In genomic region chr7:101739757-101740398, GRCh38 we compare ENCODE assay signal across 15 cellular contexts.
DNase-seq lines count a peak whose midpoint lies in the region; ATAC-seq, FAIRE-seq and TF ChIP-seq lines count a peak whose summit lies in the region.
"Had no signal": no experiment of that assay in that cellular context is flagged by ENCODE, and none has a peak within 500 bp of the region (broad histone marks: within the 10 kb centered on the region; RNA-seq: fewer than 3 reads in every experiment).

No MANE protein-coding gene starts in this region.

- no peak overlapping the region for H3K4me3 Mint-ChIP-seq in activated CD8-positive, alpha-beta T cell treated with anti-CD3 and anti-CD28 coated beads, Interleukin-2, amount 10 ng/mL, durations not matched to agents 7 days and 5 days
- H3K4me3 Mint-ChIP-seq in activated CD8-positive, alpha-beta T cell treated with anti-CD3 and anti-CD28 coated beads for 36 hours: no peak overlapping the region
- H3K4me3 Mint-ChIP-seq: activated naive CD4-positive, alpha-beta T cell treated with anti-CD3 and anti-CD28 coated beads for 36 hours; mesothelial cell of epicardium had no signal

- peak; percentile 31 for DNase-seq in activated CD8-positive, alpha-beta T cell treated with anti-CD3 and anti-CD28 coated beads, Interleukin-2, amount 10 ng/mL, durations not matched to agents 7 days and 5 days
- DNase-seq in activated CD8-positive, alpha-beta T cell treated with anti-CD3 and anti-CD28 coated beads for 36 hours: no peak
- DNase-seq in NCI-H69 (lab: John Stamatoyannopoulos, UW) (peak; percentile 87), H1 (ENCODE audit: low read depth in 1 of 2, low spot score in 2 of 2) (no peak), Kasumi-1 (lab: John Stamatoyannopoulos, UW) (no peak)
- DNase-seq: activated naive CD4-positive, alpha-beta T cell treated with anti-CD3 and anti-CD28 coated beads for 36 hours; EL; erythroblast; NCI-H2171; stimulated activated CD4-positive, alpha-beta T cell treated with anti-CD3 and anti-CD28 coated beads, Interleukin-1b, Interleukin-23, amount 100 ng/mL, for 48 hours had no signal

- 0 out of 2 replicates have a peak overlapping the region, but pooled peaks have one; percentile 96 for H2BK12ac ChIP-seq in H1 (ENCODE audit: low read depth, low read length)

- no peak overlapping the region for H4K91ac ChIP-seq in H1 (replicated peaks; ENCODE audit: insufficient read length, low read length)

- TF ChIP-seq EP300 in H1 (IDR thresholded peaks at IDR 0.05; ENCODE audit: borderline replicate concordance in 1 of 2, low read depth in 2 of 2, low read length in 2 of 2): no peak

- TF ChIP-seq CTCF in activated CD8-positive, alpha-beta T cell treated with anti-CD3 and anti-CD28 coated beads for 36 hours (IDR thresholded peaks at IDR 0.05): no peak
- no peak for TF ChIP-seq CTCF in H1 (IDR thresholded peaks at IDR 0.05; ENCODE audit: control extremely low read depth in 1 of 3, insufficient read depth in 1 of 3, low read depth in 1 of 3, low read length in 3 of 3)

- CTCF ChIA-PET in activated CD8-positive, alpha-beta T cell treated with anti-CD3 and anti-CD28 coated beads, Interleukin-2, amount 10 ng/mL, durations not matched to agents 7 days and 5 days (lab: Charles Lee): interaction anchor here (0.9 to 2.3 kb wide), 2 partner anchors 10 to 75 kb away, joined by 4 to 12 read pairs; no protein-coding TSS in a partner anchor
- CTCF ChIA-PET in activated CD8-positive, alpha-beta T cell treated with anti-CD3 and anti-CD28 coated beads for 36 hours (lab: Charles Lee): interaction anchor here (1.5 kb wide), 1 partner anchor 65 kb away, joined by 3 read pairs; no protein-coding TSS in a partner anchor
- CTCF ChIA-PET in H1 (lab: Charles Lee; ENCODE audit: partially characterized antibody): interaction anchor here (0.9 to 1.6 kb wide), 5 partner anchors 9 to 142 kb away, joined by 3 to 6 read pairs (median 3); no protein-coding TSS in a partner anchor

- H3K18ac ChIP-seq in H1 (ENCODE audit: extremely low read depth, low read length): peak overlapping the region; percentile 13

- FAIRE-seq in H1 (lab: Jason Lieb, UNC): no peak

- H3K36me3 ChIP-seq in H1 (ENCODE audit: control insufficient read depth in 2 of 4, insufficient read depth in 4 of 4, low read length in 3 of 4): no peaks in the 10 kb centered on the region
- H3K36me3 ChIP-seq in thymus (ENCODE audit: control insufficient read depth, insufficient read depth): no peaks in the 10 kb centered on the region

- intact Hi-C loops in activated CD8-positive, alpha-beta T cell treated with anti-CD3 and anti-CD28 coated beads for 36 hours (cut with micrococcal nuclease): loop anchor here (5.0 kb wide), 1 partner anchor 72 kb away; no protein-coding TSS in a partner anchor

- no peak overlapping the region for H2AFZ ChIP-seq in H1 (ENCODE audit: low read length)

- no peak overlapping the region for H2AK5ac ChIP-seq in H1 (ENCODE audit: low read depth, low read length)

- no peak overlapping the region for H3K4me2 ChIP-seq in H1 (ENCODE audit: insufficient read depth in 1 of 2, low read depth in 2 of 2, low read length in 2 of 2)

- H2BK120ac ChIP-seq in H1 (replicated peaks; ENCODE audit: low read depth, low read length): no peak overlapping the region

- POLR2A ChIA-PET in activated CD8-positive, alpha-beta T cell treated with anti-CD3 and anti-CD28 coated beads, Interleukin-2, amount 10 ng/mL, durations not matched to agents 7 days and 5 days (lab: Charles Lee): interaction anchor here (0.7 to 1.6 kb wide), 3 partner anchors 9 to 20 kb away, joined by 3 to 4 read pairs (median 4); no protein-coding TSS in a partner anchor
- POLR2A ChIA-PET in activated CD8-positive, alpha-beta T cell treated with anti-CD3 and anti-CD28 coated beads for 36 hours (lab: Charles Lee): no interaction called here
- POLR2A ChIA-PET in H1 (lab: Charles Lee; ENCODE audit: partially characterized antibody): interaction anchor here (0.7 kb wide), 1 partner anchor 78 kb away, joined by 3 read pairs; no protein-coding TSS in a partner anchor

- H3K27me3 ChIP-seq in H1 (replicated peaks in 1 of 4; ENCODE audit: control insufficient read depth in 3 of 4, extremely low read depth in 1 of 4, insufficient read depth in 3 of 4, low read length in 3 of 4) (no peaks in the 10 kb centered on the region), thymus (ENCODE audit: control insufficient read depth, insufficient read depth) (no peaks in the 10 kb centered on the region)

- no peaks in the 10 kb centered on the region for H3K79me1 ChIP-seq in H1 (ENCODE audit: low read depth, low read length)

- H2BK20ac ChIP-seq in H1 (ENCODE audit: low read length): 0 out of 2 replicates have a peak overlapping the region, but pooled peaks have one; percentile 72

- no peak overlapping the region for H3K27ac ChIP-seq in H1 (ENCODE audit: low read depth, low read length)
- H3K27ac ChIP-seq in thymus (ENCODE audit: low read depth): peak overlapping the region; percentile 65

- H3K4me1 ChIP-seq in H1 (replicated peaks in 1 of 4; ENCODE audit: control insufficient read depth in 3 of 4, insufficient read depth in 4 of 4, low read length in 3 of 4) (peaks cover 0 to 13% (median 9%) of the 10 kb centered on the region in 4 experiments; a peak in 6 of 7 replicates), thymus (ENCODE audit: control insufficient read depth, insufficient read depth, low read length) (peaks cover 38% of the 10 kb centered on the region)

- H3K36me3 Mint-ChIP-seq in activated CD8-positive, alpha-beta T cell treated with anti-CD3 and anti-CD28 coated beads, Interleukin-2, amount 10 ng/mL, durations not matched to agents 7 days and 5 days (ENCODE audit: low read depth): peaks cover 2% of the 10 kb centered on the region
- H3K36me3 Mint-ChIP-seq in activated CD8-positive, alpha-beta T cell treated with anti-CD3 and anti-CD28 coated beads for 36 hours (ENCODE audit: low read depth): no peaks in the 10 kb centered on the region
- H3K36me3 Mint-ChIP-seq: mesothelial cell of epicardium had no signal

- H3K23me2 ChIP-seq in H1 (ENCODE audit: low read depth, low read length): peaks cover 3% of the 10 kb centered on the region; the same call in 1 of the 2 replicates

- H3K9ac ChIP-seq in H1 (replicated peaks in 1 of 4; ENCODE audit: extremely low read depth in 1 of 4, low read depth in 3 of 4, low read length in 3 of 4): no peak overlapping the region

- no peak for TF ChIP-seq RAD21 in H1 (IDR thresholded peaks at IDR 0.05 in 1 of 2, conservative IDR thresholded peaks at IDR 0.05 in 1 of 2; ENCODE audit: low read depth in 2 of 2, low read length in 2 of 2)

- no peak overlapping the region for H3K56ac ChIP-seq in H1 (replicated peaks; ENCODE audit: insufficient read length, low read depth, low read length)

- no peak overlapping the region for H4K8ac ChIP-seq in H1 (ENCODE audit: extremely low read depth, insufficient read depth, low read length)

- H4K20me1 ChIP-seq in H1 (replicated peaks in 1 of 2; ENCODE audit: control insufficient read depth in 1 of 2, insufficient read depth in 2 of 2, low read length in 2 of 2): no peaks in the 10 kb centered on the region

- peak overlapping the region; percentile 97 for H3K4ac ChIP-seq in H1 (replicated peaks; ENCODE audit: insufficient read length, low read depth, low read length)

- no peak overlapping the region for H2BK5ac ChIP-seq in H1 (ENCODE audit: low read depth, low read length)

- WGBS in H1 (ENCODE audit: extremely low coverage in 1 of 2, insufficient coverage in 1 of 2, insufficient read length in 1 of 2, insufficient replicate concordance in 2 of 2, low coverage in 1 of 2, low lambda C conversion rate in 2 of 2, missing lambda C conversion rate in 1 of 2), 2 experiments: 94% methylated on average over 5 of the region's 5 CpGs; no CpG with 5 or more reads in 1 of the 2 experiments
- WGBS in thymus: 84% methylated on average over 5 of the region's 5 CpGs

- no peak overlapping the region for H3K23ac ChIP-seq in H1 (ENCODE audit: insufficient read length)

- H3K9me3 Mint-ChIP-seq in activated CD8-positive, alpha-beta T cell treated with anti-CD3 and anti-CD28 coated beads, Interleukin-2, amount 10 ng/mL, durations not matched to agents 7 days and 5 days (ENCODE audit: insufficient read depth): no peaks in the 10 kb centered on the region
- H3K9me3 Mint-ChIP-seq in activated CD8-positive, alpha-beta T cell treated with anti-CD3 and anti-CD28 coated beads for 36 hours: no peaks in the 10 kb centered on the region
- H3K9me3 Mint-ChIP-seq: activated naive CD4-positive, alpha-beta T cell treated with anti-CD3 and anti-CD28 coated beads for 36 hours; mesothelial cell of epicardium had no signal

- no peaks in the 10 kb centered on the region for H3K9me3 ChIP-seq in H1 (ENCODE audit: insufficient read depth in 2 of 2, low read depth in 1 of 2, low read length in 1 of 2)
- no peaks in the 10 kb centered on the region for H3K9me3 ChIP-seq in thymus (ENCODE audit: control insufficient read depth)

- no peak overlapping the region for H2BK15ac ChIP-seq in H1 (ENCODE audit: low read length)

- ATAC-seq in activated CD8-positive, alpha-beta T cell treated with anti-CD3 and anti-CD28 coated beads, Interleukin-2, amount 10 ng/mL, durations not matched to agents 7 days and 5 days: no peak
- no peak for ATAC-seq in activated CD8-positive, alpha-beta T cell treated with anti-CD3 and anti-CD28 coated beads for 36 hours
- no peak for ATAC-seq in GM18519 (IDR thresholded peaks at IDR 0.05; ENCODE audit: low FRiP score, unreplicated experiment)
- ATAC-seq in GM19324 (IDR thresholded peaks at IDR 0.05; ENCODE audit: low FRiP score, unreplicated experiment): no peak
- ATAC-seq: Right ventricle myocardium inferior had no signal

- no peaks in the 10 kb centered on the region for H3K79me2 ChIP-seq in H1 (ENCODE audit: control insufficient read depth in 1 of 2, insufficient read depth in 2 of 2, low read length in 2 of 2)

- H3K4me3 ChIP-seq in H1 (ENCODE audit: extremely low read depth in 1 of 4, insufficient read depth in 2 of 4, low read depth in 3 of 4, low read length in 4 of 4) (no peak overlapping the region), thymus (ENCODE audit: low read length) (no peak overlapping the region)

- peak overlapping the region; percentile 96 for H3K27ac Mint-ChIP-seq in activated CD8-positive, alpha-beta T cell treated with anti-CD3 and anti-CD28 coated beads, Interleukin-2, amount 10 ng/mL, durations not matched to agents 7 days and 5 days
- no peak overlapping the region for H3K27ac Mint-ChIP-seq in activated CD8-positive, alpha-beta T cell treated with anti-CD3 and anti-CD28 coated beads for 36 hours
- H3K27ac Mint-ChIP-seq: activated naive CD4-positive, alpha-beta T cell treated with anti-CD3 and anti-CD28 coated beads for 36 hours; mesothelial cell of epicardium had no signal

- H3K27me3 Mint-ChIP-seq in activated CD8-positive, alpha-beta T cell treated with anti-CD3 and anti-CD28 coated beads, Interleukin-2, amount 10 ng/mL, durations not matched to agents 7 days and 5 days (ENCODE audit: low read depth): no peaks in the 10 kb centered on the region
- H3K27me3 Mint-ChIP-seq in activated CD8-positive, alpha-beta T cell treated with anti-CD3 and anti-CD28 coated beads for 36 hours: no peaks in the 10 kb centered on the region

- no peak for TF ChIP-seq POLR2A in H1 (IDR thresholded peaks at IDR 0.05; ENCODE audit: control extremely low read depth in 1 of 2, low read depth in 2 of 2, low read length in 2 of 2)

- H3K4me1 Mint-ChIP-seq in activated CD8-positive, alpha-beta T cell treated with anti-CD3 and anti-CD28 coated beads, Interleukin-2, amount 10 ng/mL, durations not matched to agents 7 days and 5 days (ENCODE audit: low read depth): peaks cover 64% of the 10 kb centered on the region
- H3K4me1 Mint-ChIP-seq in activated CD8-positive, alpha-beta T cell treated with anti-CD3 and anti-CD28 coated beads for 36 hours (ENCODE audit: low read depth): peaks cover 24% of the 10 kb centered on the region

- H3K14ac ChIP-seq in H1 (ENCODE audit: insufficient read length): no peak overlapping the region

- no peak overlapping the region for H4K5ac ChIP-seq in H1 (ENCODE audit: insufficient read length, low read depth, low read length)

Comparison
In these comparisons a context has a peak if more than half of its experiments do, and no peak if none do; other contexts are left out.
1. DNase-seq: peak in activated CD8-positive, alpha-beta T cell treated with anti-CD3 and anti-CD28 coated beads, Interleukin-2, amount 10 ng/mL, durations not matched to agents 7 days and 5 days (single experiment) and NCI-H69 (single experiment); none in activated CD8-positive, alpha-beta T cell treated with anti-CD3 and anti-CD28 coated beads for 36 hours (single experiment), H1 (0 of 2) and Kasumi-1 (0 of 2).